1 cellular context compared by ENCODE assay signal in genomic region chr11:102794382-102794781, GRCh38.
TF ChIP-seq lines count a peak whose summit lies in the region.

No MANE protein-coding gene starts in this region.

TF ChIP-seq in GM23338, 12 proteins besides CTCF, POLR2A, EP300 and RAD21 (continued from another document):
- TF ChIP-seq ZNF462 (CRISPR knock-in tag; IDR thresholded peaks at IDR 0.05) (peak; percentile 78; the same call in 1 of the 2 replicates), EZH2phosphoT487 (IDR thresholded peaks at IDR 0.05; ENCODE audit: unreplicated experiment) (no peak), ETS1 (IDR thresholded peaks at IDR 0.05) (no peak), REST (IDR thresholded peaks at IDR 0.05; ENCODE audit: unreplicated experiment) (no peak), ZNF114 (CRISPR knock-in tag; IDR thresholded peaks at IDR 0.05) (no peak), EZH2 (IDR thresholded peaks at IDR 0.05; ENCODE audit: low read depth, unreplicated experiment) (no peak)
TF ChIP-seq in GM23338: peak in this region for 2.
